Comparison of ENCODE assay signal across 13 cellular contexts in genomic region chr2:239357954-239358754, GRCh38. TPM values are rescaled to one million over a fixed set of nuclear protein-coding genes. Genes with fewer than 3 reads are reported as not detected.
DNase-seq lines count a peak whose midpoint lies in the region; ATAC-seq and TF ChIP-seq lines count a peak whose summit lies in the region.
"Had no signal": no experiment of that assay in that cellular context is flagged by ENCODE, and none has a peak within 500 bp of the region (broad histone marks: within the 10 kb centered on the region; RNA-seq: fewer than 3 reads in every experiment).

No MANE protein-coding gene starts in this region.

- H3K27ac ChIP-seq in fibroblast of lung (ENCODE audit: insufficient read depth, low read length) = no peak overlapping the region
- H3K27ac ChIP-seq in naive thymus-derived CD4-positive, alpha-beta T cell (ENCODE audit: low read depth, low read length) = no peak overlapping the region
- H3K27ac ChIP-seq: Peyer's patch, upper lobe of left lung had no signal

- no peaks in the 10 kb centered on the region for H3K27me3 Mint-ChIP-seq in naive thymus-derived CD4-positive, alpha-beta T cell

- no peaks in the 10 kb centered on the region for H3K79me2 ChIP-seq in fibroblast of lung (ENCODE audit: control insufficient read depth, insufficient read depth, low read length)

- TF ChIP-seq CTCF in fibroblast of lung (conservative IDR thresholded peaks at IDR 0.05 in 1 of 2, IDR thresholded peaks at IDR 0.05 in 1 of 2; ENCODE audit: low read depth in 1 of 2, low read length in 2 of 2) = no peak

- ATAC-seq in HG03039 (IDR thresholded peaks at IDR 0.05; ENCODE audit: unreplicated experiment) = no peak
- no peak for ATAC-seq in naive thymus-derived CD4-positive, alpha-beta T cell
- ATAC-seq: activated naive CD4-positive, alpha-beta T cell treated with anti-CD3 and anti-CD28 coated beads, Interleukin-2, amount 50 U/mL, for 72 hours; GM12878 had no signal

- H3K4me3 Mint-ChIP-seq in naive thymus-derived CD4-positive, alpha-beta T cell = no peak overlapping the region

- POLR2A ChIA-PET in naive thymus-derived CD4-positive, alpha-beta T cell (lab: Charles Lee) = interaction anchor here (1.0 to 1.3 kb wide), 3 partner anchors 12 to 63 kb away, joined by 3 to 5 read pairs (median 5); no protein-coding TSS in a partner anchor

- H3K27ac Mint-ChIP-seq in naive thymus-derived CD4-positive, alpha-beta T cell = peak overlapping the region in 3 of 9 donors; percentile 23 to 66 (median 54)

- intact Hi-C loops in naive thymus-derived CD4-positive, alpha-beta T cell (cut with micrococcal nuclease) = no loop called here

- H3K9ac ChIP-seq in fibroblast of lung (ENCODE audit: insufficient read depth, low read length) = no peak overlapping the region

- no peak overlapping the region for H3K4me2 ChIP-seq in fibroblast of lung (ENCODE audit: extremely low read depth, insufficient read depth, low read length)

- H3K9me3 Mint-ChIP-seq in naive thymus-derived CD4-positive, alpha-beta T cell = peaks cover 0 to 20% (median 5%) of the 10 kb centered on the region in 11 donors

- H2AFZ ChIP-seq in fibroblast of lung (ENCODE audit: low read length) = no peak overlapping the region

- H3K4me1 Mint-ChIP-seq in naive thymus-derived CD4-positive, alpha-beta T cell = peaks cover 3 to 47% (median 21%) of the 10 kb centered on the region in 7 donors

- CTCF ChIA-PET in naive thymus-derived CD4-positive, alpha-beta T cell (lab: Charles Lee) = interaction anchor here (0.6 to 0.9 kb wide), 2 partner anchors 46 to 90 kb away, joined by 3 to 5 read pairs; no protein-coding TSS in a partner anchor

- no peak overlapping the region for H3K4me3 ChIP-seq in fibroblast of lung (replicated peaks in 1 of 4; ENCODE audit: control extremely low read depth in 1 of 4, insufficient read depth in 1 of 4, low read depth in 3 of 4, low read length in 4 of 4)
- no peak overlapping the region for H3K4me3 ChIP-seq in naive thymus-derived CD4-positive, alpha-beta T cell (ENCODE audit: low read length)
- H3K4me3 ChIP-seq: GM12878, Peyer's patch, upper lobe of left lung had no signal

- no peaks in the 10 kb centered on the region for H4K20me1 ChIP-seq in fibroblast of lung (ENCODE audit: control insufficient read depth, extremely low read depth, insufficient read depth, low read length)

- H3K4me1 ChIP-seq in fibroblast of lung (ENCODE audit: control insufficient read depth, extremely low read depth, insufficient read depth, low read length) = no peaks in the 10 kb centered on the region
- H3K4me1 ChIP-seq in naive thymus-derived CD4-positive, alpha-beta T cell (ENCODE audit: control insufficient read depth in 2 of 2, insufficient read depth in 2 of 2, low read length in 2 of 2) = peaks cover 0 to 2% of the 10 kb centered on the region in 2 donors
- H3K4me1 ChIP-seq: Peyer's patch, upper lobe of left lung had no signal

- DNase-seq in NCI-H1417 (lab: John Stamatoyannopoulos, UW) (peak in 2 of 3 experiments; percentile 6 to 47), NCI-H1417 treated with DMSO at 0.1 percent for 48 hours (lab: John Stamatoyannopoulos, UW) (no peak), NCI-H526 treated with DMSO at 0.1 percent for 48 hours (lab: John Stamatoyannopoulos, UW) (peak; percentile 63), fibroblast of lung (ENCODE audit: low read depth in 2 of 2) (peak; percentile 36 to 48), pons (ENCODE audit: low spot score) (peak; percentile 82), occipital lobe (lab: John Stamatoyannopoulos, UW) (no peak)
- DNase-seq in naive thymus-derived CD4-positive, alpha-beta T cell = no peak
- DNase-seq: 8988T, Peyer's patch, upper lobe of left lung had no signal

- H3K36me3 Mint-ChIP-seq in naive thymus-derived CD4-positive, alpha-beta T cell = peaks cover 6 to 32% (median 14%) of the 10 kb centered on the region in 5 donors

- no peaks in the 10 kb centered on the region for H3K27me3 ChIP-seq in fibroblast of lung (ENCODE audit: control insufficient read depth, insufficient read depth, low read length)
- H3K27me3 ChIP-seq in naive thymus-derived CD4-positive, alpha-beta T cell (ENCODE audit: control insufficient read depth in 2 of 2, insufficient read depth in 2 of 2, low read length in 2 of 2) = no peaks in the 10 kb centered on the region
- H3K27me3 ChIP-seq: Peyer's patch, upper lobe of left lung had no signal

- H3K9me3 ChIP-seq in fibroblast of lung (ENCODE audit: control insufficient read depth, insufficient read depth, low read depth, low read length) = no peaks in the 10 kb centered on the region
- H3K9me3 ChIP-seq in naive thymus-derived CD4-positive, alpha-beta T cell (ENCODE audit: control insufficient read depth in 2 of 3, low read length in 3 of 3) = no peaks in the 10 kb centered on the region

- H3K36me3 ChIP-seq in fibroblast of lung (ENCODE audit: control insufficient read depth, insufficient read depth, low read length) = no peaks in the 10 kb centered on the region
- H3K36me3 ChIP-seq in naive thymus-derived CD4-positive, alpha-beta T cell (ENCODE audit: control insufficient read depth in 2 of 3, insufficient read depth in 3 of 3, low read length in 3 of 3) = no peaks in the 10 kb centered on the region
- H3K36me3 ChIP-seq: Peyer's patch, upper lobe of left lung had no signal

RNA-seq across cellular contexts. Expression of gene HDAC4, which starts 42.7 kb away (rescaled TPM):
- 12.1 and 19.8 TPM in 2 replicates for total RNA-seq in fibroblast of lung
- polyA plus RNA-seq in fibroblast of lung = 7.4 and 8.2 TPM in 2 replicates
- polyA plus RNA-seq in fibroblast of lung (2012) = 3.2 and 6.3 TPM in 2 replicates
- 4.8 and 7.0 TPM in 2 replicates for polyA minus RNA-seq in fibroblast of lung (ENCODE audit: low replicate concordance)
- total RNA-seq in occipital lobe = 30.9 TPM
- total RNA-seq in naive thymus-derived CD4-positive, alpha-beta T cell = 100 to 1,000 TPM in 1 of 5 experiments, 10 to 100 TPM in 4; 42.3 to 101 (median 62.3) TPM
- polyA plus RNA-seq in naive thymus-derived CD4-positive, alpha-beta T cell = 10 to 100 TPM in 1 of 2 donors, 1 to 10 TPM in 1; 7.4 to 11.6 TPM

Comparison
In these comparisons a context has a peak if more than half of its experiments do, and no peak if none do; other contexts are left out.
1. DNase-seq: peak in NCI-H1417 (2 of 3), NCI-H526 treated with DMSO at 0.1 percent for 48 hours (single experiment), fibroblast of lung (2 of 2) and pons (single experiment); none in NCI-H1417 treated with DMSO at 0.1 percent for 48 hours (single experiment), occipital lobe (single experiment) and naive thymus-derived CD4-positive, alpha-beta T cell (0 of 9).